Comparison of ENCODE assay signal across 21 cellular contexts in the genomic region with DNA sequence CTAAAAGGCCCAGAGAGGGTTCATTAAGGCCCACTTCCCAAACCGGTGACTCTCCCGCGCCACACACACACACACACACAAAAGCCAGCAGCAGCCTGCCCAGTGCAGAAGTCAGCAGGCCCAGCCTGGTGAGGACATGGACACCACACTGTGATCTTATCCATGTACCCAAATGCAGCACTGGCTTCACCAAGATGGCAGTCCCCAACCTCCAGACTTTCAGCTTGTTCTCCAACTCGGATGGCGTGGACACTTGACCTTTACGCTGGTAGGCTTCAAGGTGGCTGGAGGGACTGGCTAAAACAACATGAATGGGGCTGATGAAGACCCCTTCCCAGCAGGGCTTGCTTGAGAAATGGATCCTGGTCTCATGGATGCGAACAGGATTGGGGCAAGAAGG. TPM values are rescaled to one million over a fixed set of nuclear protein-coding genes. Genes with fewer than 3 reads are reported as not detected.
DNase-seq lines count a peak whose midpoint lies in the region; ATAC-seq, FAIRE-seq and TF ChIP-seq lines count a peak whose summit lies in the region.
"Had no signal": no experiment of that assay in that cellular context is flagged by ENCODE, and none has a peak within 500 bp of the region (broad histone marks: within the 10 kb centered on the region; RNA-seq: fewer than 3 reads in every experiment).

No MANE protein-coding gene starts in this region.

- H3K27ac Mint-ChIP-seq in natural killer cell treated with Interleukin-12 subunit alpha and Interleukin-12 subunit beta and Interleukin-15 and Interleukin-18, amount 100 ng/mL, for 72 hours = no peak overlapping the region
- no peak overlapping the region for H3K27ac Mint-ChIP-seq in natural killer cell
- H3K27ac Mint-ChIP-seq: activated CD4-positive, alpha-beta T cell treated with anti-CD3 and anti-CD28 coated beads for 36 hours; activated T-helper 2 cell treated with anti-CD3 and anti-CD28 coated beads, Interferon-gamma antibody, Interleukin-2, Interleukin-4, amounts not matched to agents 10 μg/mL and 5 μg/mL and 100 μg/mL, durations not matched to agents 14 hours and 24 hours and 36 hours; CD4-positive, CD25-positive, alpha-beta regulatory T cell; naive thymus-derived CD8-positive, alpha-beta T cell; stimulated activated effector memory CD8-positive, alpha-beta T cell treated with anti-CD3 and anti-CD28 coated beads, Interleukin-12 subunit alpha, Interleukin-12 subunit beta, amount 100 ng/mL, for 72 hours had no signal

- no peaks in the 10 kb centered on the region for H3K9me3 Mint-ChIP-seq in natural killer cell treated with Interleukin-12 subunit alpha and Interleukin-12 subunit beta and Interleukin-15 and Interleukin-18, amount 100 ng/mL, for 72 hours
- no peaks in the 10 kb centered on the region for H3K9me3 Mint-ChIP-seq in natural killer cell
- H3K9me3 Mint-ChIP-seq: activated T-helper 2 cell treated with anti-CD3 and anti-CD28 coated beads, Interferon-gamma antibody, Interleukin-2, Interleukin-4, amounts not matched to agents 10 μg/mL and 5 μg/mL and 100 μg/mL, durations not matched to agents 14 hours and 24 hours and 36 hours; central memory CD8-positive, alpha-beta T cell; naive thymus-derived CD8-positive, alpha-beta T cell; stimulated activated effector memory CD8-positive, alpha-beta T cell treated with anti-CD3 and anti-CD28 coated beads, Interleukin-12 subunit alpha, Interleukin-12 subunit beta, amount 100 ng/mL, for 72 hours had no signal

- H3K27me3 Mint-ChIP-seq in natural killer cell treated with Interleukin-12 subunit alpha and Interleukin-12 subunit beta and Interleukin-15 and Interleukin-18, amount 100 ng/mL, for 72 hours = peaks cover 11 to 26% of the 10 kb centered on the region in 2 donors
- H3K27me3 Mint-ChIP-seq in natural killer cell (ENCODE audit: low read depth in 2 of 2) = peaks cover 8 to 11% of the 10 kb centered on the region in 2 donors
- H3K27me3 Mint-ChIP-seq: activated CD4-positive, alpha-beta T cell treated with anti-CD3 and anti-CD28 coated beads for 36 hours had no signal

- H3K4me3 ChIP-seq in muscle layer of duodenum (ENCODE audit: low read depth in 1 of 2, low read length in 2 of 2) = no peak overlapping the region
- H3K4me3 ChIP-seq in stomach smooth muscle (ENCODE audit: low read length in 2 of 2) = peak overlapping the region; percentile 21 to 35

- no peak for TF ChIP-seq CTCF in natural killer cell (IDR thresholded peaks at IDR 0.05)

- no peaks in the 10 kb centered on the region for H3K36me3 Mint-ChIP-seq in natural killer cell treated with Interleukin-12 subunit alpha and Interleukin-12 subunit beta and Interleukin-15 and Interleukin-18, amount 100 ng/mL, for 72 hours
- no peaks in the 10 kb centered on the region for H3K36me3 Mint-ChIP-seq in natural killer cell
- H3K36me3 Mint-ChIP-seq: CD4-positive, CD25-positive, alpha-beta regulatory T cell; naive thymus-derived CD8-positive, alpha-beta T cell; stimulated activated effector memory CD8-positive, alpha-beta T cell treated with anti-CD3 and anti-CD28 coated beads, Interleukin-12 subunit alpha, Interleukin-12 subunit beta, amount 100 ng/mL, for 72 hours had no signal

- H3K27me3 ChIP-seq in muscle layer of duodenum (ENCODE audit: low read depth, low read length) (no peaks in the 10 kb centered on the region), stomach smooth muscle (ENCODE audit: control insufficient read depth in 1 of 2, insufficient read depth in 2 of 2, low read length in 2 of 2) (no peaks in the 10 kb centered on the region)

- H3K27ac ChIP-seq in muscle layer of duodenum (ENCODE audit: low read length) (peak overlapping the region; percentile 85), stomach smooth muscle (ENCODE audit: low read length) (peak overlapping the region; percentile 88)

- intact Hi-C loops in natural killer cell (cut with micrococcal nuclease) = no loop called here

- H3K4me1 Mint-ChIP-seq in natural killer cell treated with Interleukin-12 subunit alpha and Interleukin-12 subunit beta and Interleukin-15 and Interleukin-18, amount 100 ng/mL, for 72 hours (ENCODE audit: low read depth in 2 of 2) = no peaks in the 10 kb centered on the region
- no peaks in the 10 kb centered on the region for H3K4me1 Mint-ChIP-seq in natural killer cell
- H3K4me1 Mint-ChIP-seq: activated CD4-positive, alpha-beta T cell treated with anti-CD3 and anti-CD28 coated beads for 36 hours; CD4-positive, CD25-positive, alpha-beta regulatory T cell; central memory CD8-positive, alpha-beta T cell; naive thymus-derived CD8-positive, alpha-beta T cell; stimulated activated effector memory CD8-positive, alpha-beta T cell treated with anti-CD3 and anti-CD28 coated beads, Interleukin-12 subunit alpha, Interleukin-12 subunit beta, amount 100 ng/mL, for 72 hours had no signal

- no peak for FAIRE-seq in GM12891 (lab: Jason Lieb, UNC)
- FAIRE-seq: G401.6, H1, TTC549 had no signal

- H3K9me3 ChIP-seq in muscle layer of duodenum (ENCODE audit: control insufficient read depth in 1 of 2, low read length in 2 of 2) (no peaks in the 10 kb centered on the region), stomach smooth muscle (ENCODE audit: control insufficient read depth in 2 of 2, low read length in 2 of 2) (no peaks in the 10 kb centered on the region)

- peak; percentile 32 for DNase-seq in natural killer cell treated with Interleukin-12 subunit alpha and Interleukin-12 subunit beta and Interleukin-15 and Interleukin-18, amount 100 ng/mL, for 72 hours (ENCODE audit: low spot score)
- DNase-seq in natural killer cell (no peak), anterior cingulate cortex (lab: John Stamatoyannopoulos, UW) (no peak), GM12891 (ENCODE audit: insufficient read length, low spot score) (no peak)
- DNase-seq in activated naive CD4-positive, alpha-beta T cell treated with anti-CD3 and anti-CD28 coated beads, Interleukin-2, amount 50 U/mL, for 16 hours = no peak
- DNase-seq: activated CD4-positive, alpha-beta T cell treated with anti-CD3 and anti-CD28 coated beads for 36 hours; CD4-positive, CD25-positive, alpha-beta regulatory T cell; DMS 273 treated with DMSO at 0.1 percent for 48 hours; effector CD8-positive, alpha-beta T cell; naive thymus-derived CD8-positive, alpha-beta T cell; NCI-H526; SHP77 treated with DMSO at 0.1 percent for 48 hours had no signal

- H3K36me3 ChIP-seq in muscle layer of duodenum (ENCODE audit: control insufficient read depth in 1 of 2, insufficient read depth in 2 of 2, low read length in 2 of 2) (no peaks in the 10 kb centered on the region), stomach smooth muscle (ENCODE audit: control insufficient read depth in 2 of 2, insufficient read depth in 2 of 2, low read length in 2 of 2) (no peaks in the 10 kb centered on the region)

- ATAC-seq in natural killer cell treated with Interleukin-12 subunit alpha and Interleukin-12 subunit beta and Interleukin-15 and Interleukin-18, amount 100 ng/mL, for 72 hours = no peak
- ATAC-seq in natural killer cell = no peak
- no peak for ATAC-seq in HG03342 (IDR thresholded peaks at IDR 0.05; ENCODE audit: unreplicated experiment)
- ATAC-seq: activated CD4-positive, alpha-beta T cell treated with anti-CD3 and anti-CD28 coated beads for 36 hours; naive thymus-derived CD8-positive, alpha-beta T cell; stimulated activated effector memory CD8-positive, alpha-beta T cell treated with anti-CD3 and anti-CD28 coated beads, Interleukin-12 subunit alpha, Interleukin-12 subunit beta, amount 100 ng/mL, for 72 hours had no signal

- peak overlapping the region in 1 of 2 donors; percentile 74 for H3K9ac ChIP-seq in stomach smooth muscle (ENCODE audit: low read length in 2 of 2)

- H3K4me3 Mint-ChIP-seq in natural killer cell treated with Interleukin-12 subunit alpha and Interleukin-12 subunit beta and Interleukin-15 and Interleukin-18, amount 100 ng/mL, for 72 hours = no peak overlapping the region
- no peak overlapping the region for H3K4me3 Mint-ChIP-seq in natural killer cell
- H3K4me3 Mint-ChIP-seq: activated CD4-positive, alpha-beta T cell treated with anti-CD3 and anti-CD28 coated beads for 36 hours; CD4-positive, CD25-positive, alpha-beta regulatory T cell; central memory CD8-positive, alpha-beta T cell; naive thymus-derived CD8-positive, alpha-beta T cell; stimulated activated effector memory CD8-positive, alpha-beta T cell treated with anti-CD3 and anti-CD28 coated beads, Interleukin-12 subunit alpha, Interleukin-12 subunit beta, amount 100 ng/mL, for 72 hours had no signal

- H3K4me1 ChIP-seq in muscle layer of duodenum (ENCODE audit: control insufficient read depth in 1 of 2, insufficient read depth in 2 of 2, low read length in 2 of 2) (peaks cover 38 to 77% of the 10 kb centered on the region in 2 donors), stomach smooth muscle (ENCODE audit: control insufficient read depth, insufficient read depth, low read length) (peaks cover 90% of the 10 kb centered on the region)

- no peak for TF ChIP-seq POLR2A in GM12891 (IDR thresholded peaks at IDR 0.05; ENCODE audit: low read depth, low read length)

TF ChIP-seq in GM12891, 5 proteins besides CTCF, POLR2A, EP300 and RAD21:
- TF ChIP-seq TAF1 (IDR thresholded peaks at IDR 0.05; ENCODE audit: low read depth, low read length) (no peak), SPI1 (IDR thresholded peaks at IDR 0.05; ENCODE audit: low read depth, low read length) (no peak), POLR2AphosphoS5 (IDR thresholded peaks at IDR 0.05; ENCODE audit: low read depth, low read length) (no peak), PAX5 (IDR thresholded peaks at IDR 0.05; ENCODE audit: insufficient read depth, low read length, severe bottlenecking) (no peak), POU2F2 (IDR thresholded peaks at IDR 0.05; ENCODE audit: low read depth, low read length) (no peak)

RNA-seq across cellular contexts. Expression of a gene that starts 50.4 kb away (rescaled TPM):
- total RNA-seq in natural killer cell treated with Interleukin-12 subunit alpha and Interleukin-12 subunit beta and Interleukin-15 and Interleukin-18, amount 100 ng/mL, for 72 hours = 1 to 10 TPM in 1 of 2 donors, under 1 TPM in 1; 0.29 to 2.1 TPM
- total RNA-seq in natural killer cell = 1 to 10 TPM; 1.1 to 3.0 (median 2.1) TPM
- 1.7 TPM for polyA plus RNA-seq in GM12891 (2012; ENCODE audit: low read depth, missing spikeins)
- polyA plus RNA-seq: CD4-positive, CD25-positive, alpha-beta regulatory T cell; naive thymus-derived CD8-positive, alpha-beta T cell had no signal

Comparison
In these comparisons a context has a peak if more than half of its experiments do, and no peak if none do; other contexts are left out.
1. H3K4me3 ChIP-seq: peak in stomach smooth muscle (2 of 2); none in muscle layer of duodenum (0 of 2).